In genomic region chr6:118320652-118321051, GRCh38 we compare ENCODE assay signal across 1 cellular context.
TF ChIP-seq lines count a peak whose summit lies in the region.

No MANE protein-coding gene starts in this region.

TF ChIP-seq in K562, 482 proteins besides CTCF, POLR2A, EP300 and RAD21 (continued from another document):
- no peak for TF ChIP-seq E2F8 (IDR thresholded peaks at IDR 0.05; ENCODE audit: low read depth, partially characterized antibody)
- TF ChIP-seq SMARCE1 (IDR thresholded peaks at IDR 0.05) = no peak
- peak; percentile 71 for TF ChIP-seq NFIX (CRISPR knock-in tag; IDR thresholded peaks at IDR 0.05; ENCODE audit: low read depth)
- TF ChIP-seq RBM17 (IDR thresholded peaks at IDR 0.05; ENCODE audit: borderline replicate concordance, low read depth, low read length) = no peak
- no peak for TF ChIP-seq ZNF175 (CRISPR knock-in tag; IDR thresholded peaks at IDR 0.05; ENCODE audit: low read depth)
- no peak for TF ChIP-seq KAT8 (IDR thresholded peaks at IDR 0.05; ENCODE audit: low read depth)
- no peak for TF ChIP-seq STAT6 (CRISPR knock-in tag; IDR thresholded peaks at IDR 0.05)
- no peak for TF ChIP-seq ZNF766 (CRISPR knock-in tag; conservative IDR thresholded peaks at IDR 0.05)
- TF ChIP-seq ZNF239 (CRISPR knock-in tag; IDR thresholded peaks at IDR 0.05) = no peak
- no peak for TF ChIP-seq MCM2 (IDR thresholded peaks at IDR 0.05; ENCODE audit: low read depth)
- TF ChIP-seq MYC (IDR thresholded peaks at IDR 0.05; ENCODE audit: low read depth, low read length) = no peak
- TF ChIP-seq MYC (CRISPR knock-in tag; IDR thresholded peaks at IDR 0.05; ENCODE audit: borderline replicate concordance, low read depth) = no peak
- no peak for TF ChIP-seq KLF13 (tag; IDR thresholded peaks at IDR 0.05; ENCODE audit: borderline replicate concordance, low read depth)
